13 cellular contexts compared by ENCODE assay signal in genomic region chr1:26020941-26021646, GRCh38. TPM values are rescaled to one million over a fixed set of nuclear protein-coding genes. Genes with fewer than 3 reads are reported as not detected.
DNase-seq lines count a peak whose midpoint lies in the region; ATAC-seq, FAIRE-seq and TF ChIP-seq lines count a peak whose summit lies in the region.
"Had no signal": no experiment of that assay in that cellular context is flagged by ENCODE, and none has a peak within 500 bp of the region (broad histone marks: within the 10 kb centered on the region; RNA-seq: fewer than 3 reads in every experiment).

No MANE protein-coding gene starts in this region.

- H3K36me3 ChIP-seq in K562 (ENCODE audit: control insufficient read depth, insufficient read depth, low read length) (no peaks in the 10 kb centered on the region), stomach (no peaks in the 10 kb centered on the region)
- H3K36me3 ChIP-seq: ovary had no signal

- BruUV-seq in K562 (replicated peaks; lab: Mats Ljungman, UMichigan) = no TSS peak

- no peak for TF ChIP-seq POLR2A in GM12891 (IDR thresholded peaks at IDR 0.05; ENCODE audit: low read depth, low read length)
- TF ChIP-seq POLR2A in K562 (conservative IDR thresholded peaks at IDR 0.05) = no peak
- no peak for TF ChIP-seq POLR2A in stomach (IDR thresholded peaks at IDR 0.05)

- TF ChIP-seq EP300 in K562 (IDR thresholded peaks at IDR 0.05; ENCODE audit: low read length) = no peak
- TF ChIP-seq EP300 in stomach (IDR thresholded peaks at IDR 0.05) = no peak

- ATAC-seq in K562 (no peak), left ventricle myocardium superior (peak; percentile 3), left colon (no peak)

- H3K27me3 ChIP-seq in K562 (ENCODE audit: control insufficient read depth in 2 of 2, insufficient read depth in 2 of 2, low read length in 2 of 2) (no peaks in the 10 kb centered on the region), stomach (no peaks in the 10 kb centered on the region)
- H3K27me3 ChIP-seq: ovary had no signal

- H3K9me1 ChIP-seq in K562 (ENCODE audit: control insufficient read depth, insufficient read depth, low read length) = no peaks in the 10 kb centered on the region

- H4K20me1 ChIP-seq in K562 (replicated peaks; ENCODE audit: control insufficient read depth, insufficient read depth, low read length) = no peaks in the 10 kb centered on the region

- CTCF ChIA-PET in K562 (lab: Yijun Ruan, JAX; ENCODE audit: low intra/inter-chr PET ratio) = no interaction called here

- in situ Hi-C loops in K562 (cut with MboI) = no loop called here

- H3K9ac ChIP-seq in K562 (ENCODE audit: insufficient read depth in 1 of 2, low read depth in 2 of 2, low read length in 2 of 2) = peak overlapping the region in 1 of 2 experiments; percentile 57; a peak in 2 of 4 replicates

- TF ChIP-seq RAD21 in K562 (CRISPR knock-in tag; conservative IDR thresholded peaks at IDR 0.05 in 1 of 2, IDR thresholded peaks at IDR 0.05 in 1 of 2) = no peak

- peak; percentile 63 for FAIRE-seq in GM12891 (lab: Jason Lieb, UNC)
- no peak for FAIRE-seq in K562 (lab: Jason Lieb, UNC)

- no peak for DNase-seq in GM12891 (ENCODE audit: insufficient read length, low spot score)
- no peak for DNase-seq in K562 (ENCODE audit: extremely low read depth in 1 of 4, low spot score in 3 of 4)
- no peak for DNase-seq in left ventricle myocardium superior
- no peak for DNase-seq in retinal pigment epithelial cell (ENCODE audit: low read depth)
- DNase-seq in stomach = no peak
- DNase-seq in left colon = no peak
- DNase-seq in DMS 273 treated with DMSO at 0.1 percent for 48 hours (lab: John Stamatoyannopoulos, UW) = no peak
- no peak for DNase-seq in CD1c-positive myeloid dendritic cell (ENCODE audit: extremely low spot score)
- DNase-seq: activated gamma-delta T cell had no signal

- H3K79me2 ChIP-seq in K562 (ENCODE audit: control insufficient read depth, insufficient read depth, low read length) = no peaks in the 10 kb centered on the region

- H3K4me3 ChIP-seq in K562 (no peak overlapping the region), retinal pigment epithelial cell (ENCODE audit: low read length) (peak overlapping the region; percentile 43), stomach (peak overlapping the region in 1 of 4 donors; percentile 26)

- intact Hi-C loops in K562 (cut with micrococcal nuclease) = no loop called here
- intact Hi-C loops in left ventricle myocardium superior (cut with micrococcal nuclease) = no loop called here
- intact Hi-C loops in stomach (cut with DNase I; ENCODE audit: low total_unique reads) = no loop called here
- intact Hi-C loops in left colon (cut with DNase I, micrococcal nuclease) = no loop called here

- 49% methylated on average over 6 of the region's 6 CpGs for WGBS in K562 (ENCODE audit: insufficient coverage, low coverage, missing lambda C conversion rate)
- whole genome bisulfite sequencing in stomach, 5 donors = 53 to 79% (median 71%) methylated on average over 5 to 6 of the region's 6 CpGs

- no peak overlapping the region for H3K4me2 ChIP-seq in K562 (ENCODE audit: insufficient read depth, low read length)

- no peak overlapping the region for H3K27ac ChIP-seq in K562 (ENCODE audit: extremely low read depth, low read depth, low read length)
- H3K27ac ChIP-seq in stomach = no peak overlapping the region
- H3K27ac ChIP-seq: epithelial cell of prostate had no signal

- POLR2A ChIA-PET in K562 (lab: Yijun Ruan, JAX) = interaction anchor here (0.7 to 1.9 kb wide), 7 partner anchors 8 to 168 kb away, joined by 3 to 9 read pairs (median 3); no protein-coding TSS in a partner anchor

- peaks cover 13 to 34% of the 10 kb centered on the region in 2 experiments for H3K4me1 ChIP-seq in K562 (replicated peaks in 1 of 2; ENCODE audit: control insufficient read depth in 2 of 2, insufficient read depth in 2 of 2, low read length in 2 of 2)
- H3K4me1 ChIP-seq in stomach = peaks cover 0 to 36% (median 18%) of the 10 kb centered on the region in 4 donors

- no peak overlapping the region for H2AFZ ChIP-seq in K562 (ENCODE audit: low read depth, low read length)

- H3K9me3 ChIP-seq in K562 (replicated peaks; ENCODE audit: control insufficient read depth, insufficient read depth, low read depth, low read length) = no peaks in the 10 kb centered on the region
- H3K9me3 ChIP-seq in stomach = no peaks in the 10 kb centered on the region
- H3K9me3 ChIP-seq: ovary had no signal

- no peak for TF ChIP-seq CTCF in K562 (IDR thresholded peaks at IDR 0.05 in 2 of 3, conservative IDR thresholded peaks at IDR 0.05 in 1 of 3; ENCODE audit: insufficient read depth in 2 of 3, low read depth in 1 of 3, low read length in 3 of 3)
- TF ChIP-seq CTCF in retinal pigment epithelial cell (conservative IDR thresholded peaks at IDR 0.05; ENCODE audit: low read depth, low read length) = no peak
- no peak for TF ChIP-seq CTCF in stomach (IDR thresholded peaks at IDR 0.05)

RNA-seq across cellular contexts. Expression of gene EXTL1, which starts 0.5 kb away (rescaled TPM):
- not detected for polyA plus RNA-seq in GM12891 (2012; ENCODE audit: low read depth, missing spikeins)
- 0.58 TPM in 1 of 2 replicates, not detected in the other for total RNA-seq in K562 (2011; cell fraction: chromatin; rRNA removed; ENCODE audit: low replicate concordance)
- 1.5 and 2.0 TPM in 2 replicates for total RNA-seq in K562 (2011; cell fraction: nucleolus; rRNA removed)
- 0.95 and 1.9 TPM in 2 replicates for total RNA-seq in K562 (2011; cell fraction: nucleoplasm; rRNA removed)
- total RNA-seq in K562 (2014; rRNA removed) (0.12 and 0.23 TPM in 2 replicates), K562 (2014; rRNA removed; fragmentation: Illumina TruSeq; extraction: Trizol) (0.04 TPM in 1 of 2 replicates, not detected in the other), K562 (2015; rRNA removed; fragmentation: Illumina TruSeq; extraction: Trizol) (0.07 and 0.08 TPM in 2 replicates), K562 (2021) (0.13 and 0.16 TPM in 2 replicates), left ventricle myocardium superior (15.8 TPM), stomach (10 to 100 TPM in 1 of 5 donors, under 1 TPM in 1, not detected in 3; 0.18 to 26.3 TPM), left colon (under 1 TPM in 1 of 2 donors, not detected in 1; 0.11 TPM)
- polyA plus RNA-seq in K562 (2011; rRNA removed) (0.07 and 0.11 TPM in 2 replicates), K562 (2014; fragmentation: Illumina TruSeq; extraction: Trizol) (0.06 TPM in 1 of 2 replicates, not detected in the other), K562 (2014; fragmentation: Nextera tagmentation; extraction: Ambion mirVana) (not detected), K562 (2014; rRNA removed) (0.09 and 0.16 TPM in 2 replicates), stomach (under 1 TPM in 2 of 3 donors, not detected in 1; 0.18 to 0.44 TPM)
- polyA plus RNA-seq in K562 (2011; cell fraction: cytosol; rRNA removed) = 0.07 and 0.13 TPM in 2 replicates
- polyA plus RNA-seq in K562 (2011; cell fraction: nucleus; rRNA removed) = 0.28 and 0.32 TPM in 2 replicates
- 0.13 and 0.68 TPM in 2 replicates for polyA plus RNA-seq in K562 (2012)
- 0.11 and 0.18 TPM in 2 replicates for polyA minus RNA-seq in K562 (2011; rRNA and poly(A)+ RNA removed)
- 0.29 and 0.55 TPM in 2 replicates for polyA minus RNA-seq in K562 (2011; cell fraction: cytosol; rRNA and poly(A)+ RNA removed)
- polyA minus RNA-seq in K562 (2011; cell fraction: nucleus; rRNA and poly(A)+ RNA removed) = 1.3 and 2.3 TPM in 2 replicates

RNA-seq across cellular contexts. Expression of gene PAFAH2, which starts 23.2 kb away (rescaled TPM):
- 3.2 TPM for polyA plus RNA-seq in GM12891 (2012; ENCODE audit: low read depth, missing spikeins)
- 9.2 and 10.7 TPM in 2 replicates for total RNA-seq in K562 (2011; cell fraction: chromatin; rRNA removed; ENCODE audit: low replicate concordance)
- 7.3 and 7.8 TPM in 2 replicates for total RNA-seq in K562 (2011; cell fraction: nucleolus; rRNA removed)
- 6.4 and 7.5 TPM in 2 replicates for total RNA-seq in K562 (2011; cell fraction: nucleoplasm; rRNA removed)
- 5.5 and 6.5 TPM in 2 replicates for total RNA-seq in K562 (2014; rRNA removed)
- total RNA-seq in K562 (2014; rRNA removed; fragmentation: Illumina TruSeq; extraction: Trizol) = 6.4 and 6.8 TPM in 2 replicates
- 6.3 and 6.4 TPM in 2 replicates for total RNA-seq in K562 (2015; rRNA removed; fragmentation: Illumina TruSeq; extraction: Trizol)
- total RNA-seq in K562 (2021) = 4.7 and 5.9 TPM in 2 replicates
- 7.5 and 10.9 TPM in 2 replicates for polyA plus RNA-seq in K562 (2011; rRNA removed)
- polyA plus RNA-seq in K562 (2011; cell fraction: cytosol; rRNA removed) = 6.0 and 7.6 TPM in 2 replicates
- polyA plus RNA-seq in K562 (2011; cell fraction: nucleus; rRNA removed) = 6.5 and 9.1 TPM in 2 replicates
- polyA plus RNA-seq in K562 (2012) = 4.5 and 7.8 TPM in 2 replicates
- 7.0 and 8.7 TPM in 2 replicates for polyA plus RNA-seq in K562 (2014; fragmentation: Illumina TruSeq; extraction: Trizol)
- 1 to 10 TPM; 4.2 to 7.0 TPM for polyA plus RNA-seq in K562 (2014; fragmentation: Nextera tagmentation; extraction: Ambion mirVana)
- polyA plus RNA-seq in K562 (2014; rRNA removed) = 6.0 and 6.9 TPM in 2 replicates
- 8.3 and 11.1 TPM in 2 replicates for polyA minus RNA-seq in K562 (2011; rRNA and poly(A)+ RNA removed)
- polyA minus RNA-seq in K562 (2011; cell fraction: cytosol; rRNA and poly(A)+ RNA removed) = 4.3 and 7.0 TPM in 2 replicates
- 4.0 and 5.7 TPM in 2 replicates for polyA minus RNA-seq in K562 (2011; cell fraction: nucleus; rRNA and poly(A)+ RNA removed)
- total RNA-seq in left ventricle myocardium superior = 9.8 TPM
- 10 to 100 TPM in 3 of 5 donors, 1 to 10 TPM in 1, under 1 TPM in 1; 0.58 to 25.5 (median 14.9) TPM for total RNA-seq in stomach
- polyA plus RNA-seq in stomach = 10 to 100 TPM in 2 of 3 donors, 1 to 10 TPM in 1; 6.5 to 13.3 (median 12.8) TPM
- 10 to 100 TPM; 49.2 to 51.9 TPM for total RNA-seq in left colon

RNA-seq across cellular contexts. Expression of gene SLC30A2, which starts 24.8 kb away (rescaled TPM):
- not detected for polyA plus RNA-seq in GM12891 (2012; ENCODE audit: low read depth, missing spikeins)
- 0.42 TPM in 1 of 2 replicates, not detected in the other for total RNA-seq in K562 (2011; cell fraction: chromatin; rRNA removed; ENCODE audit: low replicate concordance)
- total RNA-seq in K562 (2011; cell fraction: nucleolus; rRNA removed) = 0.33 and 0.53 TPM in 2 replicates
- total RNA-seq in K562 (2011; cell fraction: nucleoplasm; rRNA removed) = 0.51 TPM in 1 of 2 replicates, not detected in the other
- 0.18 TPM in 1 of 2 replicates, not detected in the other for total RNA-seq in K562 (2014; rRNA removed)
- total RNA-seq in K562 (2014; rRNA removed; fragmentation: Illumina TruSeq; extraction: Trizol) = not detected in 2 replicates
- total RNA-seq in K562 (2015; rRNA removed; fragmentation: Illumina TruSeq; extraction: Trizol) = not detected in 2 replicates
- total RNA-seq in K562 (2021) = 0.11 and 0.13 TPM in 2 replicates
- 0.07 and 0.08 TPM in 2 replicates for polyA plus RNA-seq in K562 (2011; rRNA removed)
- polyA plus RNA-seq in K562 (2011; cell fraction: cytosol; rRNA removed) = 0.19 and 0.22 TPM in 2 replicates
- 0.10 TPM in 2 replicates for polyA plus RNA-seq in K562 (2011; cell fraction: nucleus; rRNA removed)
- polyA plus RNA-seq in K562 (2012) = 0.03 and 0.32 TPM in 2 replicates
- polyA plus RNA-seq in K562 (2014; fragmentation: Illumina TruSeq; extraction: Trizol) = 0.07 TPM in 1 of 2 replicates, not detected in the other
- under 1 TPM; 0.01 to 0.06 TPM for polyA plus RNA-seq in K562 (2014; fragmentation: Nextera tagmentation; extraction: Ambion mirVana)
- polyA plus RNA-seq in K562 (2014; rRNA removed) = 0.03 TPM in 1 of 2 replicates, not detected in the other
- polyA minus RNA-seq in K562 (2011; rRNA and poly(A)+ RNA removed) = 0.21 TPM in 1 of 2 replicates, not detected in the other
- polyA minus RNA-seq in K562 (2011; cell fraction: cytosol; rRNA and poly(A)+ RNA removed) = not detected in 2 replicates
- polyA minus RNA-seq in K562 (2011; cell fraction: nucleus; rRNA and poly(A)+ RNA removed) = 0.13 TPM in 1 of 2 replicates, not detected in the other
- 6.4 TPM for total RNA-seq in left ventricle myocardium superior
- 1 to 10 TPM in 1 of 5 donors, not detected in 4; 2.0 TPM for total RNA-seq in stomach
- polyA plus RNA-seq in stomach = under 1 TPM in 2 of 3 donors, not detected in 1; 0.30 to 0.46 TPM
- total RNA-seq in left colon = under 1 TPM in 1 of 2 donors, not detected in 1; 0.22 TPM
- total RNA-seq: Daoy had no signal
- polyA plus RNA-seq: BJ, ovary had no signal

RNA-seq across cellular contexts. Expression of gene TRIM63, which starts 46.3 kb away (rescaled TPM):
- polyA plus RNA-seq in GM12891 (2012; ENCODE audit: low read depth, missing spikeins) = not detected
- total RNA-seq in K562 (2011; cell fraction: chromatin; rRNA removed; ENCODE audit: low replicate concordance) = 0.74 and 0.77 TPM in 2 replicates
- total RNA-seq in K562 (2011; cell fraction: nucleolus; rRNA removed) = 0.26 and 0.67 TPM in 2 replicates
- total RNA-seq in K562 (2011; cell fraction: nucleoplasm; rRNA removed) = 0.44 and 0.99 TPM in 2 replicates
- 0.24 and 0.50 TPM in 2 replicates for total RNA-seq in K562 (2014; rRNA removed)
- total RNA-seq in K562 (2014; rRNA removed; fragmentation: Illumina TruSeq; extraction: Trizol) = 0.32 and 0.36 TPM in 2 replicates
- 0.19 and 0.22 TPM in 2 replicates for total RNA-seq in K562 (2015; rRNA removed; fragmentation: Illumina TruSeq; extraction: Trizol)
- 0.16 and 0.44 TPM in 2 replicates for total RNA-seq in K562 (2021)
- 0.42 and 0.57 TPM in 2 replicates for polyA plus RNA-seq in K562 (2011; rRNA removed)
- 0.31 and 0.43 TPM in 2 replicates for polyA plus RNA-seq in K562 (2011; cell fraction: cytosol; rRNA removed)
- polyA plus RNA-seq in K562 (2011; cell fraction: nucleus; rRNA removed) = 0.41 and 0.65 TPM in 2 replicates
- polyA plus RNA-seq in K562 (2012) = 0.38 and 0.60 TPM in 2 replicates
- 0.28 and 0.48 TPM in 2 replicates for polyA plus RNA-seq in K562 (2014; fragmentation: Illumina TruSeq; extraction: Trizol)
- under 1 TPM; 0.08 to 0.10 TPM for polyA plus RNA-seq in K562 (2014; fragmentation: Nextera tagmentation; extraction: Ambion mirVana)
- 0.22 and 0.40 TPM in 2 replicates for polyA plus RNA-seq in K562 (2014; rRNA removed)
- polyA minus RNA-seq in K562 (2011; rRNA and poly(A)+ RNA removed) = 0.28 and 0.54 TPM in 2 replicates
- not detected in 2 replicates for polyA minus RNA-seq in K562 (2011; cell fraction: cytosol; rRNA and poly(A)+ RNA removed)
- polyA minus RNA-seq in K562 (2011; cell fraction: nucleus; rRNA and poly(A)+ RNA removed) = 0.27 and 0.33 TPM in 2 replicates
- total RNA-seq in left ventricle myocardium superior = 207 TPM
- total RNA-seq in stomach = under 1 TPM in 1 of 5 donors, not detected in 4; 0.37 TPM
- polyA plus RNA-seq in stomach = 1 to 10 TPM in 1 of 3 donors, under 1 TPM in 2; 0.40 to 6.0 (median 0.44) TPM
- under 1 TPM; 0.15 to 0.25 TPM for total RNA-seq in left colon
- total RNA-seq: Daoy had no signal
- polyA plus RNA-seq: BJ had no signal
